In genomic region chr11:7986768-7987559, GRCh38 we compare ENCODE assay signal across 1 cellular context.
TF ChIP-seq lines count a peak whose summit lies in the region.

Gene EIF3F, plus strand, starts transcription at chr11:7987337. Its CDS starts 16 bp downstream, at chr11:7987353.

TF ChIP-seq in GM12878, 131 proteins besides CTCF, POLR2A, EP300 and RAD21 (continued from another document and continues in another):
- no peak for TF ChIP-seq ETV6 (conservative IDR thresholded peaks at IDR 0.05 in 1 of 2, IDR thresholded peaks at IDR 0.05 in 1 of 2; ENCODE audit: borderline replicate concordance in 1 of 2, low read depth in 1 of 2)
- no peak for TF ChIP-seq HDGF (IDR thresholded peaks at IDR 0.05)
- 0 out of 2 replicates have a peak, but pooled peaks have one; percentile 47 for TF ChIP-seq GATAD2B (conservative IDR thresholded peaks at IDR 0.05; ENCODE audit: low read depth)
- peak; percentile 70; the same call in 1 of the 2 replicates for TF ChIP-seq MXI1 (IDR thresholded peaks at IDR 0.05; ENCODE audit: low read depth, low read length)
- TF ChIP-seq SRF (IDR thresholded peaks at IDR 0.05; ENCODE audit: low read depth in 2 of 2, low read length in 2 of 2): peak in 1 of 2 experiments; percentile 87; a peak in 1 of 4 replicates
- peak; percentile 94 for TF ChIP-seq YY1 (IDR thresholded peaks at IDR 0.05; ENCODE audit: low read depth, low read length)
- TF ChIP-seq ZNF274 (IDR thresholded peaks at IDR 0.05; ENCODE audit: insufficient read depth, insufficient read length): no peak
- no peak for TF ChIP-seq EZH2 (IDR thresholded peaks at IDR 0.05; ENCODE audit: borderline replicate concordance, control insufficient read depth, low read depth, low read length)
- peak; percentile 83; the same call in 1 of the 2 replicates for TF ChIP-seq SMC3 (IDR thresholded peaks at IDR 0.05; ENCODE audit: borderline replicate concordance, low read length)
- TF ChIP-seq ATF7 (IDR thresholded peaks at IDR 0.05; ENCODE audit: low read depth): peak; percentile 96
- TF ChIP-seq, protein P1, sequence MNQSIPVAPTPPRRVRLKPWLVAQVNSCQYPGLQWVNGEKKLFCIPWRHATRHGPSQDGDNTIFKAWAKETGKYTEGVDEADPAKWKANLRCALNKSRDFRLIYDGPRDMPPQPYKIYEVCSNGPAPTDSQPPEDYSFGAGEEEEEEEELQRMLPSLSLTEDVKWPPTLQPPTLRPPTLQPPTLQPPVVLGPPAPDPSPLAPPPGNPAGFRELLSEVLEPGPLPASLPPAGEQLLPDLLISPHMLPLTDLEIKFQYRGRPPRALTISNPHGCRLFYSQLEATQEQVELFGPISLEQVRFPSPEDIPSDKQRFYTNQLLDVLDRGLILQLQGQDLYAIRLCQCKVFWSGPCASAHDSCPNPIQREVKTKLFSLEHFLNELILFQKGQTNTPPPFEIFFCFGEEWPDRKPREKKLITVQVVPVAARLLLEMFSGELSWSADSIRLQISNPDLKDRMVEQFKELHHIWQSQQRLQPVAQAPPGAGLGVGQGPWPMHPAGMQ (IDR thresholded peaks at IDR 0.05; ENCODE audit: borderline replicate concordance): no peak
- TF ChIP-seq, protein P2, sequence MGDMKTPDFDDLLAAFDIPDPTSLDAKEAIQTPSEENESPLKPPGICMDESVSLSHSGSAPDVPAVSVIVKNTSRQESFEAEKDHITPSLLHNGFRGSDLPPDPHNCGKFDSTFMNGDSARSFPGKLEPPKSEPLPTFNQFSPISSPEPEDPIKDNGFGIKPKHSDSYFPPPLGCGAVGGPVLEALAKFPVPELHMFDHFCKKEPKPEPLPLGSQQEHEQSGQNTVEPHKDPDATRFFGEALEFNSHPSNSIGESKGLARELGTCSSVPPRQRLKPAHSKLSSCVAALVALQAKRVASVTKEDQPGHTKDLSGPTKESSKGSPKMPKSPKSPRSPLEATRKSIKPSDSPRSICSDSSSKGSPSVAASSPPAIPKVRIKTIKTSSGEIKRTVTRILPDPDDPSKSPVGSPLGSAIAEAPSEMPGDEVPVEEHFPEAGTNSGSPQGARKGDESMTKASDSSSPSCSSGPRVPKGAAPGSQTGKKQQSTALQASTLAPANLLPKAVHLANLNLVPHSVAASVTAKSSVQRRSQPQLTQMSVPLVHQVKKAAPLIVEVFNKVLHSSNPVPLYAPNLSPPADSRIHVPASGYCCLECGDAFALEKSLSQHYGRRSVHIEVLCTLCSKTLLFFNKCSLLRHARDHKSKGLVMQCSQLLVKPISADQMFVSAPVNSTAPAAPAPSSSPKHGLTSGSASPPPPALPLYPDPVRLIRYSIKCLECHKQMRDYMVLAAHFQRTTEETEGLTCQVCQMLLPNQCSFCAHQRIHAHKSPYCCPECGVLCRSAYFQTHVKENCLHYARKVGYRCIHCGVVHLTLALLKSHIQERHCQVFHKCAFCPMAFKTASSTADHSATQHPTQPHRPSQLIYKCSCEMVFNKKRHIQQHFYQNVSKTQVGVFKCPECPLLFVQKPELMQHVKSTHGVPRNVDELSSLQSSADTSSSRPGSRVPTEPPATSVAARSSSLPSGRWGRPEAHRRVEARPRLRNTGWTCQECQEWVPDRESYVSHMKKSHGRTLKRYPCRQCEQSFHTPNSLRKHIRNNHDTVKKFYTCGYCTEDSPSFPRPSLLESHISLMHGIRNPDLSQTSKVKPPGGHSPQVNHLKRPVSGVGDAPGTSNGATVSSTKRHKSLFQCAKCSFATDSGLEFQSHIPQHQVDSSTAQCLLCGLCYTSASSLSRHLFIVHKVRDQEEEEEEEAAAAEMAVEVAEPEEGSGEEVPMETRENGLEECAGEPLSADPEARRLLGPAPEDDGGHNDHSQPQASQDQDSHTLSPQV (IDR thresholded peaks at IDR 0.05): 0 out of 2 replicates have a peak, but pooled peaks have one; percentile 52
- no peak; the same call in 1 of the 2 replicates for TF ChIP-seq TCF3 (IDR thresholded peaks at IDR 0.05; ENCODE audit: borderline replicate concordance, insufficient read depth, low read depth, low read length)
- TF ChIP-seq ZNF622 (IDR thresholded peaks at IDR 0.05): no peak
- TF ChIP-seq SKIL (IDR thresholded peaks at IDR 0.05; ENCODE audit: low read depth, poor library complexity, severe bottlenecking): peak; percentile 92
- peak; percentile 58; the same call in 1 of the 2 replicates for TF ChIP-seq MLLT1 (IDR thresholded peaks at IDR 0.05)
- TF ChIP-seq SIX5 (IDR thresholded peaks at IDR 0.05; ENCODE audit: low read depth, low read length, severe bottlenecking): peak; percentile 65
- TF ChIP-seq RCOR1 (conservative IDR thresholded peaks at IDR 0.05; ENCODE audit: low read depth, low read length): no peak
- TF ChIP-seq ZBED1 (IDR thresholded peaks at IDR 0.05; ENCODE audit: borderline replicate concordance): 0 out of 2 replicates have a peak, but pooled peaks have one; percentile 69
- no peak for TF ChIP-seq CEBPB (IDR thresholded peaks at IDR 0.05; ENCODE audit: borderline replicate concordance in 1 of 2, low read depth in 2 of 2, low read length in 2 of 2)
- TF ChIP-seq JUNB (IDR thresholded peaks at IDR 0.05): no peak
- TF ChIP-seq TARDBP (IDR thresholded peaks at IDR 0.05; ENCODE audit: borderline replicate concordance): no peak
- no peak for TF ChIP-seq KDM1A (IDR thresholded peaks at IDR 0.05; ENCODE audit: borderline replicate concordance)
- no peak for TF ChIP-seq BRCA1 (IDR thresholded peaks at IDR 0.05; ENCODE audit: low read depth, low read length)
- no peak for TF ChIP-seq SMAD5 (IDR thresholded peaks at IDR 0.05; ENCODE audit: low read depth)
- TF ChIP-seq GABPA (IDR thresholded peaks at IDR 0.05; ENCODE audit: low read depth): peak; percentile 96
- TF ChIP-seq, protein P3, sequence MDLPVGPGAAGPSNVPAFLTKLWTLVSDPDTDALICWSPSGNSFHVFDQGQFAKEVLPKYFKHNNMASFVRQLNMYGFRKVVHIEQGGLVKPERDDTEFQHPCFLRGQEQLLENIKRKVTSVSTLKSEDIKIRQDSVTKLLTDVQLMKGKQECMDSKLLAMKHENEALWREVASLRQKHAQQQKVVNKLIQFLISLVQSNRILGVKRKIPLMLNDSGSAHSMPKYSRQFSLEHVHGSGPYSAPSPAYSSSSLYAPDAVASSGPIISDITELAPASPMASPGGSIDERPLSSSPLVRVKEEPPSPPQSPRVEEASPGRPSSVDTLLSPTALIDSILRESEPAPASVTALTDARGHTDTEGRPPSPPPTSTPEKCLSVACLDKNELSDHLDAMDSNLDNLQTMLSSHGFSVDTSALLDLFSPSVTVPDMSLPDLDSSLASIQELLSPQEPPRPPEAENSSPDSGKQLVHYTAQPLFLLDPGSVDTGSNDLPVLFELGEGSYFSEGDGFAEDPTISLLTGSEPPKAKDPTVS (IDR thresholded peaks at IDR 0.05; ENCODE audit: low read depth, low read length): peak; percentile 88
- no peak for TF ChIP-seq MYC (IDR thresholded peaks at IDR 0.05; ENCODE audit: insufficient read depth, insufficient read length, insufficient replicate concordance, low read length, severe bottlenecking)
- TF ChIP-seq BCL3 (IDR thresholded peaks at IDR 0.05; ENCODE audit: borderline replicate concordance, insufficient read depth, low read depth, low read length, poor library complexity, severe bottlenecking): no peak
- TF ChIP-seq ZBTB11 (CRISPR knock-in tag; IDR thresholded peaks at IDR 0.05): peak; percentile 96
- TF ChIP-seq, protein P4, sequence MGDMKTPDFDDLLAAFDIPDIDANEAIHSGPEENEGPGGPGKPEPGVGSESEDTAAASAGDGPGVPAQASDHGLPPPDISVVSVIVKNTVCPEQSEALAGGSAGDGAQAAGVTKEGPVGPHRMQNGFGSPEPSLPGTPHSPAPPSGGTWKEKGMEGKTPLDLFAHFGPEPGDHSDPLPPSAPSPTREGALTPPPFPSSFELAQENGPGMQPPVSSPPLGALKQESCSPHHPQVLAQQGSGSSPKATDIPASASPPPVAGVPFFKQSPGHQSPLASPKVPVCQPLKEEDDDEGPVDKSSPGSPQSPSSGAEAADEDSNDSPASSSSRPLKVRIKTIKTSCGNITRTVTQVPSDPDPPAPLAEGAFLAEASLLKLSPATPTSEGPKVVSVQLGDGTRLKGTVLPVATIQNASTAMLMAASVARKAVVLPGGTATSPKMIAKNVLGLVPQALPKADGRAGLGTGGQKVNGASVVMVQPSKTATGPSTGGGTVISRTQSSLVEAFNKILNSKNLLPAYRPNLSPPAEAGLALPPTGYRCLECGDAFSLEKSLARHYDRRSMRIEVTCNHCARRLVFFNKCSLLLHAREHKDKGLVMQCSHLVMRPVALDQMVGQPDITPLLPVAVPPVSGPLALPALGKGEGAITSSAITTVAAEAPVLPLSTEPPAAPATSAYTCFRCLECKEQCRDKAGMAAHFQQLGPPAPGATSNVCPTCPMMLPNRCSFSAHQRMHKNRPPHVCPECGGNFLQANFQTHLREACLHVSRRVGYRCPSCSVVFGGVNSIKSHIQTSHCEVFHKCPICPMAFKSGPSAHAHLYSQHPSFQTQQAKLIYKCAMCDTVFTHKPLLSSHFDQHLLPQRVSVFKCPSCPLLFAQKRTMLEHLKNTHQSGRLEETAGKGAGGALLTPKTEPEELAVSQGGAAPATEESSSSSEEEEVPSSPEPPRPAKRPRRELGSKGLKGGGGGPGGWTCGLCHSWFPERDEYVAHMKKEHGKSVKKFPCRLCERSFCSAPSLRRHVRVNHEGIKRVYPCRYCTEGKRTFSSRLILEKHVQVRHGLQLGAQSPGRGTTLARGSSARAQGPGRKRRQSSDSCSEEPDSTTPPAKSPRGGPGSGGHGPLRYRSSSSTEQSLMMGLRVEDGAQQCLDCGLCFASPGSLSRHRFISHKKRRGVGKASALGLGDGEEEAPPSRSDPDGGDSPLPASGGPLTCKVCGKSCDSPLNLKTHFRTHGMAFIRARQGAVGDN (IDR thresholded peaks at IDR 0.05): no peak
